In the genomic region with DNA sequence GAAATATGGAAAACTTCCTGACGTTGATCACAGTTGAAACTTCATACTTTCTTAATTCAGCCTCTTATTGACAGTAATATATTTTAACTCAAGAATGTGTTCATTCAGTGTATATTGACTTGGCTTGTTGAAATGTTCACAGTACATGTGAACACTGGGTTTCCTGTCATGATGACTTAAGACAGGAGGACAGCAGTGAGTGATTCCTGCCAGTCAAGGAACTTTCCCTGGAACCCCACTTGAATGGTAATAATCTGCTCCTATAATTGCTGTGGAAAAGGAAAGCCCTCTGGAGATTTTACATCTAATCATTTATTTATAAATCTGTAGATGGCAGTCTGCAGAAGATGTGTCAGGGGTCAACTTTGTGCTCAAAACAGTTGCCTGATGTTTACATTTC, we compare ENCODE assay signal across 35 cellular contexts.
"Had no signal": no experiment of that assay in that cellular context is flagged by ENCODE, and none has a peak within 500 bp of the region (broad histone marks: within the 10 kb centered on the region; RNA-seq: fewer than 3 reads in every experiment).

No MANE protein-coding gene starts in this region.

- H3K9ac ChIP-seq: KMS-11 had no signal

- H3K27me3 ChIP-seq: MG63 had no signal

- H3K27ac ChIP-seq: KMS-11 had no signal

- DNase-seq: Karpas-422, Kasumi-1, KBM-7, KG1, MG63, MM.1S, MV-4-11, NCI-H1048, NCI-H1092, NCI-H1092 treated with DMSO at 0.1 percent for 48 hours, NCI-H1105, NCI-H1105 treated with DMSO at 0.1 percent for 48 hours, NCI-H1417, NCI-H1417 treated with DMSO at 0.1 percent for 48 hours, NCI-H1436, NCI-H1436 treated with DMSO at 0.1 percent for 48 hours, NCI-H146, NCI-H1694, NCI-H1694 treated with DMSO at 0.1 percent for 48 hours, NCI-H187, NCI-H187 treated with DMSO at 0.1 percent for 48 hours, NCI-H1930, NCI-H2029, NCI-H2029 treated with DMSO at 0.1 percent for 48 hours, NCI-H2081, NCI-H2081 treated with DMSO at 0.1 percent for 48 hours, NCI-H2107, NCI-H2171, NCI-H2171 treated with DMSO at 0.1 percent for 48 hours, NCI-H2227 treated with DMSO at 0.1 percent for 48 hours, NCI-H226, NCI-H345, NCI-H446, NCI-H446 treated with DMSO at 0.1 percent for 48 hours had no signal

- H3K9me3 ChIP-seq: MG63 had no signal

- H3K4me2 ChIP-seq: KMS-11 had no signal

- H3K36me3 ChIP-seq: MG63 had no signal

- H3K4me3 ChIP-seq: MG63 had no signal
